Comparison of ENCODE assay signal across 1 cellular context in the genomic region with DNA sequence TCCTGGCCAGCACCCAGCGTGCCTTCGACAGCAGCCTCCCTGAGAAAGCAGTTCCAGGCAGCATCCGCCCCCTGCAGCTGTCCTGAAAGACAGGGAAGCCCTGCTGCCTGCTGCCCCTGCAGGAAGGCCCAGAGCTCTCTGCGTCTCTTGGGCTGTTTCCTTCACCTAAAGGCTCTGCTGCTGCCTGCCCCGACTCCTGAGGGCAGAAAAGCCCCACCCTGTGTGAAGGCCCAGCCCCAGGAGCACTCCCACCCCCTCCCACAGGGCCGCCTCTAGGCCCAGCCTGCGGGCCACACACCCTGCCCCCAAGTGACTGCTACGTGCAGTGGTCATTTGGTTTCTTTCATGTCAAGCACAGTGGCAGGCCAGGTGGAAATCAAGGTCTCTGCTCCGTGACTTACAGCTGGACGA.
TF ChIP-seq lines count a peak whose summit lies in the region.

No MANE protein-coding gene starts in this region.

TF ChIP-seq in K562, 482 proteins besides CTCF, POLR2A, EP300 and RAD21 (continued from another document):
- TF ChIP-seq, protein P1, sequence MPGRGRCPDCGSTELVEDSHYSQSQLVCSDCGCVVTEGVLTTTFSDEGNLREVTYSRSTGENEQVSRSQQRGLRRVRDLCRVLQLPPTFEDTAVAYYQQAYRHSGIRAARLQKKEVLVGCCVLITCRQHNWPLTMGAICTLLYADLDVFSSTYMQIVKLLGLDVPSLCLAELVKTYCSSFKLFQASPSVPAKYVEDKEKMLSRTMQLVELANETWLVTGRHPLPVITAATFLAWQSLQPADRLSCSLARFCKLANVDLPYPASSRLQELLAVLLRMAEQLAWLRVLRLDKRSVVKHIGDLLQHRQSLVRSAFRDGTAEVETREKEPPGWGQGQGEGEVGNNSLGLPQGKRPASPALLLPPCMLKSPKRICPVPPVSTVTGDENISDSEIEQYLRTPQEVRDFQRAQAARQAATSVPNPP (IDR thresholded peaks at IDR 0.05; ENCODE audit: borderline replicate concordance, insufficient read depth, insufficient read length), result no peak
- TF ChIP-seq CHCHD3 (CRISPR knock-in tag; IDR thresholded peaks at IDR 0.05) (no peak), ARID2 (IDR thresholded peaks at IDR 0.05) (no peak)
